In genomic region chr19:36819130-36819630, GRCh38 we compare ENCODE assay signal across 23 cellular contexts. TPM values are rescaled to one million over a fixed set of nuclear protein-coding genes. Genes with fewer than 3 reads are reported as not detected.
DNase-seq lines count a peak whose midpoint lies in the region; TF ChIP-seq lines count a peak whose summit lies in the region.
"Had no signal": no experiment of that assay in that cellular context is flagged by ENCODE, and none has a peak within 500 bp of the region (broad histone marks: within the 10 kb centered on the region; RNA-seq: fewer than 3 reads in every experiment).

No MANE protein-coding gene starts in this region.

- H3K4me3 ChIP-seq in GM23248: no peak overlapping the region
- H3K4me3 ChIP-seq: neural progenitor cell, PC-9, psoas muscle, SJSA1, spleen, tibial nerve had no signal

- no peaks in the 10 kb centered on the region for H3K27me3 ChIP-seq in GM23248 (replicated peaks; ENCODE audit: insufficient read depth)
- H3K27me3 ChIP-seq: neural progenitor cell, SJSA1, spleen, tibial nerve had no signal

- peaks cover 83% of the 10 kb centered on the region for H3K36me3 Mint-ChIP-seq in endothelial cell (ENCODE audit: low read depth, unreplicated experiment)

- H3K79me2 ChIP-seq in GM23248 (ENCODE audit: insufficient read depth): peaks cover 16% of the 10 kb centered on the region; the same call in 1 of the 2 replicates

- H3K4me3 Mint-ChIP-seq in endothelial cell (ENCODE audit: unreplicated experiment): peak overlapping the region; percentile 81
- H3K4me3 Mint-ChIP-seq: activated T-cell treated with anti-CD3 and anti-CD28 coated beads, Interleukin-2, amount 50 U/mL, for 4 hours; neural progenitor cell had no signal

- H3F3A ChIP-seq in GM23248 (ENCODE audit: insufficient read depth): peaks cover 23% of the 10 kb centered on the region

- no peak overlapping the region for H3K27ac Mint-ChIP-seq in endothelial cell (ENCODE audit: unreplicated experiment)
- H3K27ac Mint-ChIP-seq: neural progenitor cell had no signal

- H3K9me3 ChIP-seq in GM23248 (ENCODE audit: low read depth): peaks cover 47% of the 10 kb centered on the region

- H3K27ac ChIP-seq in GM23248: no peak overlapping the region
- H3K27ac ChIP-seq: neural progenitor cell, PC-9, psoas muscle, SJSA1, spleen, tibial nerve had no signal

- no peaks in the 10 kb centered on the region for H3K4me1 Mint-ChIP-seq in endothelial cell (ENCODE audit: unreplicated experiment)
- H3K4me1 Mint-ChIP-seq: neural progenitor cell had no signal

- no peak for TF ChIP-seq CTCF in endothelial cell (IDR thresholded peaks at IDR 0.05; ENCODE audit: unreplicated experiment)

- in situ Hi-C loops in GM23248 (cut with MboI): no loop called here

- 88 to 91% methylated on average over 7 of the region's 7 CpGs for WGBS in GM23248 (ENCODE audit: low coverage in 1 of 2, low lambda C conversion rate in 2 of 2, missing lambda C conversion rate in 2 of 2), 2 experiments

- no peak overlapping the region for H2AFZ ChIP-seq in GM23248
- H2AFZ ChIP-seq: neural progenitor cell, PC-9 had no signal

- no peaks in the 10 kb centered on the region for H3K4me1 ChIP-seq in GM23248 (ENCODE audit: insufficient read depth)
- H3K4me1 ChIP-seq: neural progenitor cell, psoas muscle, SJSA1, spleen, tibial nerve had no signal

- DNase-seq in GM23248: peak; percentile 9
- DNase-seq in RKO (ENCODE audit: low spot score): peak; percentile 24
- DNase-seq in endothelial cell (ENCODE audit: low spot score): no peak
- DNase-seq in renal cortical epithelial cell (ENCODE audit: low read depth): peak; percentile 7
- no peak for DNase-seq in stimulated activated CD8-positive, alpha-beta memory T cell treated with anti-CD3 and anti-CD28 coated beads, Interleukin-4, amount 100 ng/mL, for 48 hours
- no peak for DNase-seq in NCI-H1436 treated with DMSO at 0.1 percent for 48 hours (lab: John Stamatoyannopoulos, UW)
- DNase-seq in cerebellum (ENCODE audit: low spot score): no peak
- DNase-seq: activated naive CD4-positive, alpha-beta T cell; activated T-cell treated with anti-CD3 and anti-CD28 coated beads, Interleukin-2, amount 50 U/mL, for 4 hours; caudate nucleus; EL; HCEC 1CT; hippocampal formation; left ventricle myocardium superior; NCI-H187 treated with DMSO at 0.1 percent for 48 hours; PC-9; psoas muscle; spleen; stimulated activated CD4-positive, alpha-beta T cell treated with anti-CD3 and anti-CD28 coated beads, Interleukin-4, amount 100 ng/mL, for 1 hour; stimulated activated naive CD8-positive, alpha-beta T cell treated with anti-CD3 and anti-CD28 coated beads, Interleukin-15, Interleukin-2, amounts not matched to agents 100 U/mL and 50 U/mL, for 24 hours had no signal

- no peak overlapping the region for H3K4me2 ChIP-seq in GM23248 (ENCODE audit: unreplicated experiment)
- H3K4me2 ChIP-seq: neural progenitor cell, PC-9 had no signal

- no peaks in the 10 kb centered on the region for H4K20me1 ChIP-seq in GM23248 (ENCODE audit: insufficient read depth)

- H3K9ac ChIP-seq in GM23248: no peak overlapping the region
- H3K9ac ChIP-seq: neural progenitor cell had no signal

- no peaks in the 10 kb centered on the region for H3K27me3 Mint-ChIP-seq in endothelial cell (ENCODE audit: unreplicated experiment)

- no peaks in the 10 kb centered on the region for H3K9me2 ChIP-seq in GM23248 (ENCODE audit: insufficient read depth)

- peaks cover 97% of the 10 kb centered on the region for H3K36me3 ChIP-seq in GM23248 (ENCODE audit: low read depth)
- H3K36me3 ChIP-seq: SJSA1 had no signal

- peaks cover 50% of the 10 kb centered on the region for H3K9me3 Mint-ChIP-seq in endothelial cell (ENCODE audit: unreplicated experiment)

RNA-seq across cellular contexts. Expression of gene ZNF790, which starts 19.0 kb away (rescaled TPM):
- total RNA-seq in GM23248 (2014; rRNA removed; shearing (Covaris generic)): 6.1 and 6.3 TPM in 2 replicates
- 4.1 and 4.2 TPM in 2 replicates for polyA plus RNA-seq in GM23248 (2016; fragmentation: Nextera tagmentation; extraction: Ambion mirVana)
- total RNA-seq in endothelial cell (ENCODE audit: unreplicated experiment) (12.3 TPM), renal cortical epithelial cell (6.1 and 12.7 TPM in 2 replicates), cerebellum (16.0 TPM)

RNA-seq across cellular contexts. Expression of gene ZNF345, which starts 31.5 kb away (rescaled TPM):
- total RNA-seq in GM23248 (2014; rRNA removed; shearing (Covaris generic)): 1.7 and 5.7 TPM in 2 replicates
- polyA plus RNA-seq in GM23248 (2016; fragmentation: Nextera tagmentation; extraction: Ambion mirVana): 3.2 and 4.6 TPM in 2 replicates
- total RNA-seq in endothelial cell (ENCODE audit: unreplicated experiment): 9.6 TPM
- total RNA-seq in renal cortical epithelial cell: 1.6 and 5.5 TPM in 2 replicates
- 19.2 TPM for total RNA-seq in cerebellum

RNA-seq across cellular contexts. Expression of gene ZNF850, which starts 46.6 kb away (rescaled TPM):
- 1.2 and 1.5 TPM in 2 replicates for total RNA-seq in GM23248 (2014; rRNA removed; shearing (Covaris generic))
- polyA plus RNA-seq in GM23248 (2016; fragmentation: Nextera tagmentation; extraction: Ambion mirVana): 0.29 and 0.75 TPM in 2 replicates
- total RNA-seq in endothelial cell (ENCODE audit: unreplicated experiment): 7.0 TPM
- 3.1 and 3.9 TPM in 2 replicates for total RNA-seq in renal cortical epithelial cell
- total RNA-seq in cerebellum: 6.9 TPM

Comparison
In these comparisons a context has a peak if more than half of its experiments do, and no peak if none do; other contexts are left out.
1. DNase-seq: peak in GM23248 (single experiment), RKO (single experiment) and renal cortical epithelial cell (single experiment); none in endothelial cell (single experiment), stimulated activated CD8-positive, alpha-beta memory T cell treated with anti-CD3 and anti-CD28 coated beads, Interleukin-4, amount 100 ng/mL, for 48 hours (single experiment), NCI-H1436 treated with DMSO at 0.1 percent for 48 hours (single experiment) and cerebellum (single experiment).